8 cellular contexts compared by ENCODE assay signal in the genomic region with DNA sequence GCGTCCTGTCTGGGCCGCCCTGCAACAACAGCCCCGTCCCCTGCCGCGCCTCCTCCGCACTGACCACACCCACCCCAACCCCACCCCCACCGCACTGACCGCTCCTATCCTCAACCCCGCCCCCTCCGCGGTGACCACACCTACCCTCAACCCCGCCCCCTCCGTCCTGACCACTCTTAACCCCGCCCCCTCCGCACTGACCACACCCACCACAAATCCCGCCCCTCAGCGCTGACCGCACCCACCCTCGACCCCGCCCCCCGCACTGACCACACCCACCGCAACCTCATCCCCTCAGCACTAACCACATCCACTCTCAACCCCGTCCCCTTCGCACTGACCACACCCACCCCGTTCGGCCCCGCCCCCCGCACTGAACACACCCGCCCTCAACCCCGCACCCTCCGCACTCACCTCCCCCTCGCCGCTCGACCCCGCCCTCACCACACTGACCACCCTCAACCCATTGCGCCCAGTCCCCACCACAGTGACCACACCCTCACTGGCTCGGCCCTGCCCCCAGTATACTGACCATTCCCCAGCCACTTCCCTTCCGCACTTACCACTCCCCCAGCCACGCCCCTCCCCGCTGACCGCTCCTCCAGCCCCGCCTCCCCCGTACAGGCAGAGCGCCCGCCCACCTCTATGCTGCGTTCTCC. TPM values are rescaled to one million over a fixed set of nuclear protein-coding genes. Genes with fewer than 3 reads are reported as not detected.
DNase-seq lines count a peak whose midpoint lies in the region; ATAC-seq lines count a peak whose summit lies in the region.

No MANE protein-coding gene starts in this region.

- H3K27me3 Mint-ChIP-seq in natural killer cell treated with Interleukin-12 subunit alpha and Interleukin-12 subunit beta and Interleukin-15 and Interleukin-18, amount 100 ng/mL, for 72 hours: no peaks in the 10 kb centered on the region
- H3K27me3 Mint-ChIP-seq in stimulated activated memory B cell treated with anti-CD40 and anti-IgM and Interleukin-4, amounts not matched to agents 10 μg/mL and 1 μg/mL and 100 μg/mL, for 72 hours: no peaks in the 10 kb centered on the region

- DNase-seq in RKO (ENCODE audit: low spot score): peak; percentile 63
- peak; percentile 40 for DNase-seq in activated T-helper 9 cell treated with anti-CD3 and anti-CD28 coated beads, Interleukin-2, amount 50 U/mL, for 16 hours (ENCODE audit: low read depth)
- peak; percentile 93 for DNase-seq in fibroblast of the conjunctiva (ENCODE audit: low read depth)
- DNase-seq in natural killer cell treated with Interleukin-12 subunit alpha and Interleukin-12 subunit beta and Interleukin-15 and Interleukin-18, amount 100 ng/mL, for 72 hours (ENCODE audit: low spot score): peak; percentile 91

- no peaks in the 10 kb centered on the region for H3K36me3 Mint-ChIP-seq in natural killer cell treated with Interleukin-12 subunit alpha and Interleukin-12 subunit beta and Interleukin-15 and Interleukin-18, amount 100 ng/mL, for 72 hours
- H3K36me3 Mint-ChIP-seq in stimulated activated memory B cell treated with anti-CD40 and anti-IgM and Interleukin-4, amounts not matched to agents 10 μg/mL and 1 μg/mL and 100 μg/mL, for 72 hours: no peaks in the 10 kb centered on the region

- H3K27ac Mint-ChIP-seq in natural killer cell treated with Interleukin-12 subunit alpha and Interleukin-12 subunit beta and Interleukin-15 and Interleukin-18, amount 100 ng/mL, for 72 hours: peak overlapping the region; percentile 26 to 64
- H3K27ac Mint-ChIP-seq in stimulated activated memory B cell treated with anti-CD40 and anti-IgM and Interleukin-4, amounts not matched to agents 10 μg/mL and 1 μg/mL and 100 μg/mL, for 72 hours: peak overlapping the region; percentile 69

- ATAC-seq in GM18498 (IDR thresholded peaks at IDR 0.05; ENCODE audit: unreplicated experiment): peak; percentile 66
- ATAC-seq in HG03064 (IDR thresholded peaks at IDR 0.05; ENCODE audit: low read depth, unreplicated experiment): peak; percentile 41
- ATAC-seq in natural killer cell treated with Interleukin-12 subunit alpha and Interleukin-12 subunit beta and Interleukin-15 and Interleukin-18, amount 100 ng/mL, for 72 hours: peak; percentile 83 to 89
- peak; percentile 78 for ATAC-seq in stimulated activated memory B cell treated with anti-CD40 and anti-IgM and Interleukin-4, amounts not matched to agents 10 μg/mL and 1 μg/mL and 100 μg/mL, for 72 hours
- no peak for ATAC-seq in GM18511 (IDR thresholded peaks at IDR 0.05; ENCODE audit: unreplicated experiment)

- peak overlapping the region; percentile 70 for H3K4me3 Mint-ChIP-seq in natural killer cell treated with Interleukin-12 subunit alpha and Interleukin-12 subunit beta and Interleukin-15 and Interleukin-18, amount 100 ng/mL, for 72 hours
- H3K4me3 Mint-ChIP-seq in stimulated activated memory B cell treated with anti-CD40 and anti-IgM and Interleukin-4, amounts not matched to agents 10 μg/mL and 1 μg/mL and 100 μg/mL, for 72 hours: peak overlapping the region; percentile 82

- no peaks in the 10 kb centered on the region for H3K9me3 Mint-ChIP-seq in natural killer cell treated with Interleukin-12 subunit alpha and Interleukin-12 subunit beta and Interleukin-15 and Interleukin-18, amount 100 ng/mL, for 72 hours
- H3K9me3 Mint-ChIP-seq in stimulated activated memory B cell treated with anti-CD40 and anti-IgM and Interleukin-4, amounts not matched to agents 10 μg/mL and 1 μg/mL and 100 μg/mL, for 72 hours: no peaks in the 10 kb centered on the region

- H3K4me1 Mint-ChIP-seq in natural killer cell treated with Interleukin-12 subunit alpha and Interleukin-12 subunit beta and Interleukin-15 and Interleukin-18, amount 100 ng/mL, for 72 hours (ENCODE audit: low read depth in 2 of 2): peaks cover 14 to 26% of the 10 kb centered on the region in 2 donors
- H3K4me1 Mint-ChIP-seq in stimulated activated memory B cell treated with anti-CD40 and anti-IgM and Interleukin-4, amounts not matched to agents 10 μg/mL and 1 μg/mL and 100 μg/mL, for 72 hours: peaks cover 55% of the 10 kb centered on the region

RNA-seq across cellular contexts. Expression of gene F2RL3, which starts 8.2 kb away (rescaled TPM):
- total RNA-seq in natural killer cell treated with Interleukin-12 subunit alpha and Interleukin-12 subunit beta and Interleukin-15 and Interleukin-18, amount 100 ng/mL, for 72 hours: 1 to 10 TPM; 1.5 to 2.0 TPM

Comparison
In these comparisons a context has a peak if more than half of its experiments do, and no peak if none do; other contexts are left out.
1. DNase-seq: peak in every context shown above with its lines; median percentile 93 in fibroblast of the conjunctiva; 91 in natural killer cell treated with Interleukin-12 subunit alpha and Interleukin-12 subunit beta and Interleukin-15 and Interleukin-18, amount 100 ng/mL, for 72 hours; 63 in RKO; 40 in activated T-helper 9 cell treated with anti-CD3 and anti-CD28 coated beads, Interleukin-2, amount 50 U/mL, for 16 hours.